Comparison of ENCODE assay signal across 11 cellular contexts in the genomic region with DNA sequence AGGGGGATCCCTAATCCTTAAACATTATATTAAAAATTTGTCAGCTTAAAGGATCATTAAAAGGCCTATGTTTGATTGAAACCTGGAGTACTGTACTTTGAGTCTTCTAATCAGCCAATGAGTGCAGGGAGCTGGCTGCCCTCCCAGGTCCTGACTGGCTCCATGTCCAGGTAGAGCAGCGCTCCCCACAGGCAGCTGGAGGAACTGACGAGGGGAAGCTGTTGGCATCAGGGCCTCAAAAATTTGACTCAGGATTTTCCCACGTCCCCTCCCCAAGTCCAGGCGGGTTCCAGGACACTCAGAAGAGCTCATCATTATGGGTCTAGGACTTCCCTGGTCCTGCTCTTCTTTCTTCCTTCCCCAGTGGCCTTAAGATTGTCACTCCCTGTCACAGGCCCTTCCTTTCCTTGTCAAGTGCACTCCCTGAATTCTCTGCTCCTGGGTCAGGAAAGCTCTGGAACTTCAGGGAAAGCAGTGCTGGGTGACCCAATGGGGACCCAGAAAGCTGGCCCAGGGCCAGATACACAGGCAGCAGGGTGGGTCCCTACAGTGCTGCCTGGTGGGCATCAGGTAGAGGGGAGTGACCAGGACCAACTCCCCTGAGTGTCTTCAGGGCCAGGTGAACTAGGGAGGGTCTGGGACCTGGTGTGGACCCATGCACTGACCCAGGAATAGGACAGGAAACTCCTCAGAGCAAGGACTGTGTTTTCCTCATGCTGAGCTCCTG.
DNase-seq lines count a peak whose midpoint lies in the region; ATAC-seq, FAIRE-seq and TF ChIP-seq lines count a peak whose summit lies in the region.
"Had no signal": no experiment of that assay in that cellular context is flagged by ENCODE, and none has a peak within 500 bp of the region (broad histone marks: within the 10 kb centered on the region; RNA-seq: fewer than 3 reads in every experiment).

No MANE protein-coding gene starts in this region.

- H2BK12ac ChIP-seq in H9 (ENCODE audit: insufficient read length, low read depth, low read length): no peak overlapping the region

- H2AFZ ChIP-seq in H9 (ENCODE audit: low read length): no peak overlapping the region

- no peak overlapping the region for H3K14ac ChIP-seq in H9 (ENCODE audit: insufficient read depth, low read length)

- H3K27me3 Mint-ChIP-seq in H9 (ENCODE audit: low read depth): peaks cover 99% of the 10 kb centered on the region
- H3K27me3 Mint-ChIP-seq in naive thymus-derived CD8-positive, alpha-beta T cell: no peaks in the 10 kb centered on the region
- H3K27me3 Mint-ChIP-seq: memory B cell; stimulated activated naive CD8-positive, alpha-beta T cell treated with anti-CD3 and anti-CD28 coated beads, Interleukin-15, Interleukin-2, amounts not matched to agents 100 ng/mL and 50 ng/mL, for 24 hours had no signal

- no peak for FAIRE-seq in kidney (lab: Jason Lieb, UNC)

- no peak overlapping the region for H3K4ac ChIP-seq in H9 (ENCODE audit: low read depth, low read length)

- peak; percentile 9 for DNase-seq in COLO668 (lab: John Stamatoyannopoulos, UW; ENCODE audit: unreplicated experiment)
- peak; percentile 79 for DNase-seq in H9
- DNase-seq in WERI-Rb-1: peak; percentile 55
- DNase-seq in kidney: no peak
- DNase-seq in NCI-H146 treated with DMSO at 0.1 percent for 48 hours (lab: John Stamatoyannopoulos, UW; ENCODE audit: unreplicated experiment): no peak
- no peak for DNase-seq in naive thymus-derived CD8-positive, alpha-beta T cell
- DNase-seq in stimulated activated effector memory CD8-positive, alpha-beta T cell treated with anti-CD3 and anti-CD28 coated beads, Interleukin-12 subunit alpha, Interleukin-12 subunit beta, amount 100 ng/mL, for 72 hours (ENCODE audit: low spot score in 2 of 2): no peak

- H2BK120ac ChIP-seq in H9 (ENCODE audit: low read depth, low read length, poor library complexity, severe bottlenecking): no peak overlapping the region

- no peak overlapping the region for H3K4me2 ChIP-seq in H9 (ENCODE audit: insufficient read depth, insufficient read length, low read length)

- no peaks in the 10 kb centered on the region for H3K23me2 ChIP-seq in H9 (ENCODE audit: insufficient read length, low read depth, low read length, poor library complexity, severe bottlenecking)

- H3K9me3 ChIP-seq in H9 (ENCODE audit: control insufficient read depth, low read depth, low read length) (no peaks in the 10 kb centered on the region), WERI-Rb-1 (ENCODE audit: severe bottlenecking) (no peaks in the 10 kb centered on the region), kidney (ENCODE audit: control insufficient read depth in 1 of 2, low read length in 2 of 2) (no peaks in the 10 kb centered on the region)

- TF ChIP-seq CTCF in H9 (conservative IDR thresholded peaks at IDR 0.05): peak; percentile 78
- TF ChIP-seq CTCF in WERI-Rb-1 (IDR thresholded peaks at IDR 0.05; ENCODE audit: low read depth, low read length): peak; percentile 63
- TF ChIP-seq CTCF in kidney (IDR thresholded peaks at IDR 0.05; ENCODE audit: borderline replicate concordance, extremely low read depth, insufficient read depth): peak; percentile 1

- H3K18ac ChIP-seq in H9 (ENCODE audit: insufficient read length, low read depth, low read length): no peak overlapping the region

- WGBS in H9 (ENCODE audit: extremely low coverage, insufficient read length, low lambda C conversion rate): no CpG with 5 or more reads among the region's 4 CpGs

- H3K23ac ChIP-seq in H9 (ENCODE audit: insufficient read length, low read depth, low read length): no peak overlapping the region

- no peak overlapping the region for H3K4me3 Mint-ChIP-seq in H9
- no peak overlapping the region for H3K4me3 Mint-ChIP-seq in naive thymus-derived CD8-positive, alpha-beta T cell
- H3K4me3 Mint-ChIP-seq in stimulated activated effector memory CD8-positive, alpha-beta T cell treated with anti-CD3 and anti-CD28 coated beads, Interleukin-12 subunit alpha, Interleukin-12 subunit beta, amount 100 ng/mL, for 72 hours: no peak overlapping the region
- H3K4me3 Mint-ChIP-seq: memory B cell; stimulated activated naive CD8-positive, alpha-beta T cell treated with anti-CD3 and anti-CD28 coated beads, Interleukin-15, Interleukin-2, amounts not matched to agents 100 ng/mL and 50 ng/mL, for 24 hours; T-helper 1 cell treated with Interleukin-12 subunit alpha and Interleukin-12 subunit beta and Interleukin-4 antibody, amounts not matched to agents 30 μg/mL and 1 μg/mL, for 36 hours had no signal

- no peak overlapping the region for H3K27ac Mint-ChIP-seq in H9
- H3K27ac Mint-ChIP-seq in naive thymus-derived CD8-positive, alpha-beta T cell: peak overlapping the region in 1 of 10 donors; percentile 73
- H3K27ac Mint-ChIP-seq in stimulated activated effector memory CD8-positive, alpha-beta T cell treated with anti-CD3 and anti-CD28 coated beads, Interleukin-12 subunit alpha, Interleukin-12 subunit beta, amount 100 ng/mL, for 72 hours: no peak overlapping the region
- H3K27ac Mint-ChIP-seq: stimulated activated naive CD8-positive, alpha-beta T cell treated with anti-CD3 and anti-CD28 coated beads, Interleukin-15, Interleukin-2, amounts not matched to agents 100 ng/mL and 50 ng/mL, for 24 hours; T-helper 1 cell treated with Interleukin-12 subunit alpha and Interleukin-12 subunit beta and Interleukin-4 antibody, amounts not matched to agents 30 μg/mL and 1 μg/mL, for 36 hours had no signal

- H3K36me3 ChIP-seq in WERI-Rb-1 (no peaks in the 10 kb centered on the region), kidney (ENCODE audit: control insufficient read depth in 1 of 2, insufficient read depth in 2 of 2, low read length in 2 of 2) (no peaks in the 10 kb centered on the region)

- no peak overlapping the region for H3K56ac ChIP-seq in H9 (ENCODE audit: insufficient read length, low read depth, low read length)

- POLR2A ChIA-PET in naive thymus-derived CD8-positive, alpha-beta T cell (lab: Charles Lee): no interaction called here

- no peaks in the 10 kb centered on the region for H4K20me1 ChIP-seq in H9 (ENCODE audit: control insufficient read depth, insufficient read depth, insufficient read length)

- H4K91ac ChIP-seq in H9 (ENCODE audit: insufficient read length, low read depth, low read length): no peak overlapping the region

- H3K27ac ChIP-seq in H9 (ENCODE audit: insufficient read length, low read depth, low read length) (no peak overlapping the region), WERI-Rb-1 (no peak overlapping the region), kidney (ENCODE audit: low read depth in 2 of 2, low read length in 2 of 2) (no peak overlapping the region)

- no peak overlapping the region for H3K9ac ChIP-seq in H9 (ENCODE audit: extremely low read depth, insufficient read length, low read length)
- H3K9ac ChIP-seq in kidney (ENCODE audit: low read length in 2 of 2): no peak overlapping the region

- H3K27me3 ChIP-seq in H9 (ENCODE audit: insufficient read depth, low read length): peaks cover 23% of the 10 kb centered on the region; the same call in 1 of the 2 replicates
- no peaks in the 10 kb centered on the region for H3K27me3 ChIP-seq in WERI-Rb-1 (ENCODE audit: insufficient read depth, low read depth, severe bottlenecking)

- H2BK5ac ChIP-seq in H9 (ENCODE audit: insufficient read length, low read length): no peak overlapping the region

- H3K4me1 Mint-ChIP-seq in H9: no peaks in the 10 kb centered on the region
- H3K4me1 Mint-ChIP-seq in naive thymus-derived CD8-positive, alpha-beta T cell: peaks cover 0 to 17% (median 1%) of the 10 kb centered on the region in 4 donors
- peaks cover 13% of the 10 kb centered on the region for H3K4me1 Mint-ChIP-seq in stimulated activated effector memory CD8-positive, alpha-beta T cell treated with anti-CD3 and anti-CD28 coated beads, Interleukin-12 subunit alpha, Interleukin-12 subunit beta, amount 100 ng/mL, for 72 hours

- no peak overlapping the region for H3T11ph ChIP-seq in H9 (ENCODE audit: low read length)

- no peak for ATAC-seq in GM21423 (IDR thresholded peaks at IDR 0.05; ENCODE audit: unreplicated experiment)
- ATAC-seq in naive thymus-derived CD8-positive, alpha-beta T cell: no peak
- no peak for ATAC-seq in stimulated activated effector memory CD8-positive, alpha-beta T cell treated with anti-CD3 and anti-CD28 coated beads, Interleukin-12 subunit alpha, Interleukin-12 subunit beta, amount 100 ng/mL, for 72 hours

- H2AK5ac ChIP-seq in H9 (ENCODE audit: insufficient read length, low read length): no peak overlapping the region

- H2BK20ac ChIP-seq in H9 (ENCODE audit: low read depth, low read length, poor library complexity, severe bottlenecking): no peak overlapping the region

- no peaks in the 10 kb centered on the region for H3K79me1 ChIP-seq in H9 (ENCODE audit: insufficient read depth, low read depth, low read length, poor library complexity, severe bottlenecking)

- no peak overlapping the region for H2BK15ac ChIP-seq in H9 (ENCODE audit: low read depth, low read length)

- intact Hi-C loops in kidney (cut with DNase I): no loop called here

- no peak overlapping the region for H3K4me3 ChIP-seq in WERI-Rb-1 (ENCODE audit: low read depth, low read length)
- H3K4me3 ChIP-seq in kidney (ENCODE audit: low read length in 2 of 2): no peak overlapping the region

- no peak overlapping the region for H4K8ac ChIP-seq in H9 (replicated peaks; ENCODE audit: insufficient read length, low read depth, low read length)

- H3K79me2 ChIP-seq in H9 (ENCODE audit: insufficient read depth, low read length): no peaks in the 10 kb centered on the region

- no peaks in the 10 kb centered on the region for H3K9me3 Mint-ChIP-seq in H9
- no peaks in the 10 kb centered on the region for H3K9me3 Mint-ChIP-seq in naive thymus-derived CD8-positive, alpha-beta T cell
- no peaks in the 10 kb centered on the region for H3K9me3 Mint-ChIP-seq in stimulated activated effector memory CD8-positive, alpha-beta T cell treated with anti-CD3 and anti-CD28 coated beads, Interleukin-12 subunit alpha, Interleukin-12 subunit beta, amount 100 ng/mL, for 72 hours
- H3K9me3 Mint-ChIP-seq: memory B cell; stimulated activated naive CD8-positive, alpha-beta T cell treated with anti-CD3 and anti-CD28 coated beads, Interleukin-15, Interleukin-2, amounts not matched to agents 100 ng/mL and 50 ng/mL, for 24 hours; T-helper 1 cell treated with Interleukin-12 subunit alpha and Interleukin-12 subunit beta and Interleukin-4 antibody, amounts not matched to agents 30 μg/mL and 1 μg/mL, for 36 hours had no signal

- H4K5ac ChIP-seq in H9 (ENCODE audit: insufficient read length, low read depth, low read length): no peak overlapping the region

- H3K4me1 ChIP-seq in H9 (ENCODE audit: insufficient read depth, low read length): no peaks in the 10 kb centered on the region
- H3K4me1 ChIP-seq in kidney (ENCODE audit: control insufficient read depth in 1 of 2, insufficient read depth in 1 of 2, low read depth in 1 of 2, low read length in 2 of 2): peaks cover 0 to 9% of the 10 kb centered on the region in 2 donors

- H3K36me3 Mint-ChIP-seq in H9 (ENCODE audit: insufficient read depth in 1 of 3, low read depth in 3 of 3): no peaks in the 10 kb centered on the region
- no peaks in the 10 kb centered on the region for H3K36me3 Mint-ChIP-seq in naive thymus-derived CD8-positive, alpha-beta T cell
- H3K36me3 Mint-ChIP-seq in stimulated activated effector memory CD8-positive, alpha-beta T cell treated with anti-CD3 and anti-CD28 coated beads, Interleukin-12 subunit alpha, Interleukin-12 subunit beta, amount 100 ng/mL, for 72 hours: no peaks in the 10 kb centered on the region
- H3K36me3 Mint-ChIP-seq: memory B cell had no signal

Comparison
In these comparisons a context has a peak if more than half of its experiments do, and no peak if none do; other contexts are left out.
1. DNase-seq: peak in COLO668 (single experiment), H9 (single experiment) and WERI-Rb-1 (single experiment); none in kidney (single experiment), NCI-H146 treated with DMSO at 0.1 percent for 48 hours (single experiment), naive thymus-derived CD8-positive, alpha-beta T cell (0 of 10) and stimulated activated effector memory CD8-positive, alpha-beta T cell treated with anti-CD3 and anti-CD28 coated beads, Interleukin-12 subunit alpha, Interleukin-12 subunit beta, amount 100 ng/mL, for 72 hours (0 of 2).
2. CTCF ChIP-seq: peak in every context shown above with its lines; median percentile 78 in H9; 63 in WERI-Rb-1; 1 in kidney.